In the genomic region with DNA sequence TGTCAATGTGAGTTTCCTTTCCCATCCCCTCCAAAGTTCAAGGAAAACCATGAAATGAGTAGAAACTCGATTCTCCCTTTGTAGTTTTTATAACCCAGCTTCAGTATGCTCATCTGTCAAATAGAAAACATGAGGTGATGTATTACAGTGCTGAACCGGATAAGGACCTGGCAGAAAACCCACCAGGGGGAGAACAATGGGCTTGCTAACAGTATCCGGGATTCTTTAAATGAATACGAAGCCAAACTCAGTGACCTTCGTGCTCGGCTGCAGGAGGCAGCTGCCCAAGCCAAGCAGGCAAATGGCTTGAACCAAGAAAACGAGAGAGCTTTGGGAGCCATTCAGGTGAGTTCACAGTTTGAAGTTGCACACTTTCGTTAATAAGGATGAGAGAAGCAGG, we compare ENCODE assay signal across 27 cellular contexts.
A peak's percentile ranks its signal among the peaks of the same experiment; 100 is the strongest.
DNase-seq lines count a peak whose midpoint lies in the region; ATAC-seq and TF ChIP-seq lines count a peak whose summit lies in the region.
"Had no signal": no experiment of that assay in that cellular context is flagged by ENCODE, and none has a peak within 500 bp of the region (broad histone marks: within the 10 kb centered on the region; RNA-seq: fewer than 3 reads in every experiment).

No MANE protein-coding gene starts in this region.

- H3K36me3 Mint-ChIP-seq in T-helper 17 cell (ENCODE audit: low read depth): no peaks in the 10 kb centered on the region
- H3K36me3 Mint-ChIP-seq: CD4-positive, alpha-beta memory T cell; immature natural killer cell; stimulated activated memory B cell treated with anti-CD40 and anti-IgM and Interleukin-4, amounts not matched to agents 10 μg/mL and 1 μg/mL and 100 μg/mL, for 72 hours had no signal

- no peaks in the 10 kb centered on the region for H3K27me3 ChIP-seq in esophagus muscularis mucosa
- no peaks in the 10 kb centered on the region for H3K27me3 ChIP-seq in thymus (ENCODE audit: control insufficient read depth, insufficient read depth)
- H3K27me3 ChIP-seq: tibial nerve had no signal

- no peaks in the 10 kb centered on the region for H3K27me3 Mint-ChIP-seq in T-helper 17 cell
- H3K27me3 Mint-ChIP-seq: activated T-cell treated with anti-CD3 and anti-CD28 coated beads, Interleukin-2, amount 50 U/mL, for 24 hours; central memory CD8-positive, alpha-beta T cell; stimulated activated memory B cell treated with anti-CD40 and anti-IgM and Interleukin-4, amounts not matched to agents 10 μg/mL and 1 μg/mL and 100 μg/mL, for 72 hours had no signal

- 54% methylated on average over 8 of the region's 8 CpGs for WGBS in esophagus muscularis mucosa
- 35% methylated on average over 8 of the region's 8 CpGs for WGBS in thymus

- no peak for DNase-seq in left ventricle myocardium superior
- no peak for DNase-seq in left cardiac atrium
- DNase-seq in T-helper 17 cell: no peak
- DNase-seq in esophagus muscularis mucosa (ENCODE audit: extremely low spot score): peak; percentile 80
- DNase-seq in OCI-M1 (lab: John Stamatoyannopoulos, UW): no peak
- no peak for DNase-seq in NCI-H524 treated with DMSO at 0.1 percent for 48 hours (lab: John Stamatoyannopoulos, UW)
- DNase-seq in activated gamma-delta T cell treated with Interleukin-2 at 50 U/mL for 16 hours: no peak
- DNase-seq: activated CD4-positive, alpha-beta T cell treated with anti-CD3 and anti-CD28 coated beads, Interleukin-2, amount 50 U/mL, for 4 hours; activated T-cell treated with anti-CD3 and anti-CD28 coated beads, Interleukin-2, amount 50 U/mL, for 24 hours; CD4-positive, alpha-beta memory T cell; effector CD4-positive, alpha-beta T cell; glutamatergic neuron; immature natural killer cell; Karpas-422; mammary epithelial cell; NCI-H1105 treated with DMSO at 0.1 percent for 48 hours; NCI-H2171 treated with DMSO at 0.1 percent for 48 hours; NCI-H82; right cardiac atrium; stimulated activated CD4-positive, alpha-beta T cell treated with anti-CD3 and anti-CD28 coated beads, Interleukin-15, amount 100 ng/mL, for 24 hours; T-helper 2 cell; WERI-Rb-1 had no signal

- H3K4me3 Mint-ChIP-seq in T-helper 17 cell: no peak overlapping the region
- H3K4me3 Mint-ChIP-seq: activated T-cell treated with anti-CD3 and anti-CD28 coated beads, Interleukin-2, amount 50 U/mL, for 24 hours; CD4-positive, alpha-beta memory T cell; central memory CD8-positive, alpha-beta T cell; immature natural killer cell; stimulated activated memory B cell treated with anti-CD40 and anti-IgM and Interleukin-4, amounts not matched to agents 10 μg/mL and 1 μg/mL and 100 μg/mL, for 72 hours had no signal

- TF ChIP-seq CTCF in esophagus muscularis mucosa (IDR thresholded peaks at IDR 0.05): no peak

- no peaks in the 10 kb centered on the region for H3K9me3 ChIP-seq in T-helper 17 cell (ENCODE audit: control insufficient read depth, low read length, poor library complexity, severe bottlenecking)
- H3K9me3 ChIP-seq in esophagus muscularis mucosa: no peaks in the 10 kb centered on the region
- no peaks in the 10 kb centered on the region for H3K9me3 ChIP-seq in thymus (ENCODE audit: control insufficient read depth)
- H3K9me3 ChIP-seq: SJSA1, tibial nerve had no signal

- ATAC-seq in left ventricle myocardium superior (peak; percentile 27), left cardiac atrium (no peak), T-helper 17 cell (no peak)
- ATAC-seq: stimulated activated memory B cell treated with anti-CD40 and anti-IgM and Interleukin-4, amounts not matched to agents 10 μg/mL and 1 μg/mL and 100 μg/mL, for 72 hours had no signal

- peaks cover 3% of the 10 kb centered on the region for H3K4me1 Mint-ChIP-seq in T-helper 17 cell
- H3K4me1 Mint-ChIP-seq: CD4-positive, alpha-beta memory T cell; immature natural killer cell had no signal

- intact Hi-C loops in left ventricle myocardium superior (cut with micrococcal nuclease): no loop called here
- intact Hi-C loops in left cardiac atrium (cut with DNase I): no loop called here
- intact Hi-C loops in esophagus muscularis mucosa (cut with DNase I): loop anchor here (5.0 kb wide), 1 partner anchor 44 kb away; no protein-coding TSS in a partner anchor

- peaks cover 0 to 31% (median 0%) of the 10 kb centered on the region in 4 donors for H3K36me3 ChIP-seq in esophagus muscularis mucosa
- no peaks in the 10 kb centered on the region for H3K36me3 ChIP-seq in thymus (ENCODE audit: control insufficient read depth, insufficient read depth)
- H3K36me3 ChIP-seq: SJSA1 had no signal

- no peak overlapping the region for H3K4me3 ChIP-seq in esophagus muscularis mucosa
- H3K4me3 ChIP-seq in thymus (ENCODE audit: low read length): no peak overlapping the region
- H3K4me3 ChIP-seq: SJSA1, tibial nerve had no signal

- H3K27ac ChIP-seq in esophagus muscularis mucosa (replicated peaks in 1 of 4) (no peak overlapping the region), thymus (ENCODE audit: low read depth) (peak overlapping the region; percentile 18)
- H3K27ac ChIP-seq: SJSA1, tibial nerve, WERI-Rb-1 had no signal

- peak overlapping the region; percentile 51 for H3K27ac Mint-ChIP-seq in T-helper 17 cell
- H3K27ac Mint-ChIP-seq: activated T-cell treated with anti-CD3 and anti-CD28 coated beads, Interleukin-2, amount 50 U/mL, for 24 hours; CD4-positive, alpha-beta memory T cell; immature natural killer cell; stimulated activated memory B cell treated with anti-CD40 and anti-IgM and Interleukin-4, amounts not matched to agents 10 μg/mL and 1 μg/mL and 100 μg/mL, for 72 hours had no signal

- TF ChIP-seq EP300 in esophagus muscularis mucosa (IDR thresholded peaks at IDR 0.05): no peak

- no peak for TF ChIP-seq POLR2A in esophagus muscularis mucosa (IDR thresholded peaks at IDR 0.05; ENCODE audit: low read depth)

- H3K4me1 ChIP-seq in esophagus muscularis mucosa: no peaks in the 10 kb centered on the region
- H3K4me1 ChIP-seq in thymus (ENCODE audit: control insufficient read depth, insufficient read depth, low read length): peaks cover 6% of the 10 kb centered on the region
- H3K4me1 ChIP-seq: SJSA1, tibial nerve had no signal
